ENCODE assay signal across 8 cellular contexts in genomic region chr12:127559349-127560040, GRCh38.
DNase-seq lines count a peak whose midpoint lies in the region; ATAC-seq and TF ChIP-seq lines count a peak whose summit lies in the region.

No MANE protein-coding gene starts in this region.

- H3K27ac ChIP-seq in GM23248 (peak overlapping the region; percentile 45), dorsolateral prefrontal cortex (no peak overlapping the region), osteoblast (ENCODE audit: low read depth, low read length) (peak overlapping the region; percentile 73)

- intact Hi-C loops in dorsolateral prefrontal cortex (cut with DNase I): no loop called here

- H3K36me3 ChIP-seq in GM23248 (ENCODE audit: low read depth) (no peaks in the 10 kb centered on the region), osteoblast (ENCODE audit: insufficient read depth, low read length) (no peaks in the 10 kb centered on the region)

- H3K9ac ChIP-seq in GM23248: no peak overlapping the region

- ATAC-seq in GM19455 (IDR thresholded peaks at IDR 0.05; ENCODE audit: unreplicated experiment) (no peak), GM21367 (IDR thresholded peaks at IDR 0.05; ENCODE audit: unreplicated experiment) (no peak)

- in situ Hi-C loops in GM23248 (cut with MboI): no loop called here

- H3F3A ChIP-seq in GM23248 (ENCODE audit: insufficient read depth): peaks cover 11% of the 10 kb centered on the region; the same call in 1 of the 2 replicates

- H3K4me2 ChIP-seq in GM23248 (ENCODE audit: unreplicated experiment): peak overlapping the region; percentile 34
- peak overlapping the region; percentile 32 for H3K4me2 ChIP-seq in osteoblast (ENCODE audit: insufficient read depth, low read length)

- no peak overlapping the region for H3K4me3 ChIP-seq in GM23248
- H3K4me3 ChIP-seq in dorsolateral prefrontal cortex: no peak overlapping the region
- no peak overlapping the region for H3K4me3 ChIP-seq in osteoblast (ENCODE audit: insufficient read depth, low read length)

- WGBS in GM23248 (ENCODE audit: low coverage in 1 of 2, low lambda C conversion rate in 2 of 2, missing lambda C conversion rate in 2 of 2), 2 experiments: 13 to 17% methylated on average over 12 of the region's 12 CpGs

- peak; percentile 97 for DNase-seq in DMS153 treated with DMSO at 0.1 percent for 48 hours (lab: John Stamatoyannopoulos, UW; ENCODE audit: unreplicated experiment)
- DNase-seq in GM23248: peak; percentile 97
- DNase-seq in NCI-H1105 treated with DMSO at 0.1 percent for 48 hours (lab: John Stamatoyannopoulos, UW): peak; percentile 84
- peak; percentile 62 for DNase-seq in T1000 (lab: John Stamatoyannopoulos, UW)
- DNase-seq in dorsolateral prefrontal cortex: no peak
- peak; percentile 93 for DNase-seq in osteoblast (ENCODE audit: insufficient read length, low spot score, missing footprints)

- H4K20me1 ChIP-seq in GM23248 (ENCODE audit: insufficient read depth): no peaks in the 10 kb centered on the region
- H4K20me1 ChIP-seq in osteoblast (ENCODE audit: insufficient read depth, low read length): no peaks in the 10 kb centered on the region

- H3K4me1 ChIP-seq in GM23248 (ENCODE audit: insufficient read depth): peaks cover 24% of the 10 kb centered on the region
- H3K4me1 ChIP-seq in osteoblast (ENCODE audit: insufficient read depth, low read length): peaks cover 13% of the 10 kb centered on the region

- TF ChIP-seq CTCF in dorsolateral prefrontal cortex (IDR thresholded peaks at IDR 0.05 in 54 of 56, conservative IDR thresholded peaks at IDR 0.05 in 2 of 56; ENCODE audit: low read depth in 1 of 56, partially characterized antibody in 56 of 56): peak in 35 of 56 donors; percentile 5 to 38 (median 24)
- peak; percentile 95 for TF ChIP-seq CTCF in osteoblast (IDR thresholded peaks at IDR 0.05; ENCODE audit: extremely low read depth, low read depth, low read length)

- no peaks in the 10 kb centered on the region for H3K9me3 ChIP-seq in GM23248 (ENCODE audit: low read depth)
- no peaks in the 10 kb centered on the region for H3K9me3 ChIP-seq in osteoblast (ENCODE audit: low read depth, low read length)

- no peaks in the 10 kb centered on the region for H3K9me2 ChIP-seq in GM23248 (ENCODE audit: insufficient read depth)

- H2AFZ ChIP-seq in GM23248: peak overlapping the region; percentile 39
- H2AFZ ChIP-seq in osteoblast (ENCODE audit: low read length): peak overlapping the region; percentile 18

- H3K27me3 ChIP-seq in GM23248 (replicated peaks; ENCODE audit: insufficient read depth) (no peaks in the 10 kb centered on the region), dorsolateral prefrontal cortex (peaks cover 0 to 8% (median 0%) of the 10 kb centered on the region in 45 donors), osteoblast (ENCODE audit: insufficient read depth, low read length) (no peaks in the 10 kb centered on the region)

- H3K79me2 ChIP-seq in GM23248 (ENCODE audit: insufficient read depth): no peaks in the 10 kb centered on the region
- no peaks in the 10 kb centered on the region for H3K79me2 ChIP-seq in osteoblast (ENCODE audit: insufficient read depth, low read length)

Comparison
In these comparisons a context has a peak if more than half of its experiments do, and no peak if none do; other contexts are left out.
1. DNase-seq: peak in DMS153 treated with DMSO at 0.1 percent for 48 hours (single experiment), GM23248 (single experiment), NCI-H1105 treated with DMSO at 0.1 percent for 48 hours (single experiment), T1000 (single experiment) and osteoblast (single experiment); none in dorsolateral prefrontal cortex (0 of 10).
2. H3K27ac ChIP-seq: peak in GM23248 (single experiment) and osteoblast (single experiment); none in dorsolateral prefrontal cortex (0 of 59).